ENCODE assay signal across 1 cellular context in the genomic region with DNA sequence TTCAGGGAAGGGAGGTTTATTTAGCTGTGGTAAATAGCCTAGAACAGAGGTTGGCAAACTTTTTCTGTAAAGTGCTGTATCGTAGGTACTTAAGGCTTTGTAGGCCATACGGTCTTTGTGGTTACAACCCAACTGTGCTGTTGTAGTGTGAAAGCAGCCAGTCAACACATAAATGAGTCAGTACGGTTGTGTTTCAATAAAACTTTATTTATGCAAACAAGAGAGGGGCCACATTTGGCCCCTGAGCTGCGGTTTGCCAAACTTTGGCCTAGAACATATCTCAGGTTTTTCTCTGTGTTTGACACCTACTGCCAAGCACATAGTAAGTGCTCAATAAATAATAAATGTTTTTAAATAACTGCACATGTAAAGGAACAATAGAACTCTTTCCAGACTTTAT.
TF ChIP-seq lines count a peak whose summit lies in the region.

No MANE protein-coding gene starts in this region.

TF ChIP-seq in HepG2, 621 proteins besides CTCF, POLR2A, EP300 and RAD21 (continued from another document):
- TF ChIP-seq, protein P1, sequence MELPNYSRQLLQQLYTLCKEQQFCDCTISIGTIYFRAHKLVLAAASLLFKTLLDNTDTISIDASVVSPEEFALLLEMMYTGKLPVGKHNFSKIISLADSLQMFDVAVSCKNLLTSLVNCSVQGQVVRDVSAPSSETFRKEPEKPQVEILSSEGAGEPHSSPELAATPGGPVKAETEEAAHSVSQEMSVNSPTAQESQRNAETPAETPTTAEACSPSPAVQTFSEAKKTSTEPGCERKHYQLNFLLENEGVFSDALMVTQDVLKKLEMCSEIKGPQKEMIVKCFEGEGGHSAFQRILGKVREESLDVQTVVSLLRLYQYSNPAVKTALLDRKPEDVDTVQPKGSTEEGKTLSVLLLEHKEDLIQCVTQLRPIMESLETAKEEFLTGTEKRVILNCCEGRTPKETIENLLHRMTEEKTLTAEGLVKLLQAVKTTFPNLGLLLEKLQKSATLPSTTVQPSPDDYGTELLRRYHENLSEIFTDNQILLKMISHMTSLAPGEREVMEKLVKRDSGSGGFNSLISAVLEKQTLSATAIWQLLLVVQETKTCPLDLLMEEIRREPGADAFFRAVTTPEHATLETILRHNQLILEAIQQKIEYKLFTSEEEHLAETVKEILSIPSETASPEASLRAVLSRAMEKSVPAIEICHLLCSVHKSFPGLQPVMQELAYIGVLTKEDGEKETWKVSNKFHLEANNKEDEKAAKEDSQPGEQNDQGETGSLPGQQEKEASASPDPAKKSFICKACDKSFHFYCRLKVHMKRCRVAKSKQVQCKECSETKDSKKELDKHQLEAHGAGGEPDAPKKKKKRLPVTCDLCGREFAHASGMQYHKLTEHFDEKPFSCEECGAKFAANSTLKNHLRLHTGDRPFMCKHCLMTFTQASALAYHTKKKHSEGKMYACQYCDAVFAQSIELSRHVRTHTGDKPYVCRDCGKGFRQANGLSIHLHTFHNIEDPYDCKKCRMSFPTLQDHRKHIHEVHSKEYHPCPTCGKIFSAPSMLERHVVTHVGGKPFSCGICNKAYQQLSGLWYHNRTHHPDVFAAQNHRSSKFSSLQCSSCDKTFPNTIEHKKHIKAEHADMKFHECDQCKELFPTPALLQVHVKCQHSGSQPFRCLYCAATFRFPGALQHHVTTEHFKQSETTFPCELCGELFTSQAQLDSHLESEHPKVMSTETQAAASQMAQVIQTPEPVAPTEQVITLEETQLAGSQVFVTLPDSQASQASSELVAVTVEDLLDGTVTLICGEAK (IDR thresholded peaks at IDR 0.05), result no peak
- TF ChIP-seq, protein P1 (CRISPR knock-in tag; IDR thresholded peaks at IDR 0.05), result peak; percentile 27; the same call in 1 of the 2 replicates
